ENCODE assay signal across 1 cellular context in genomic region chr3:177824190-177824786, GRCh38.
TF ChIP-seq lines count a peak whose summit lies in the region.

No MANE protein-coding gene starts in this region.

TF ChIP-seq in H1, 55 proteins besides CTCF, POLR2A, EP300 and RAD21 (continued from another document):
- TF ChIP-seq CHD7 (IDR thresholded peaks at IDR 0.05; ENCODE audit: insufficient replicate concordance, low read length) (no peak), USF2 (IDR thresholded peaks at IDR 0.05; ENCODE audit: low read length) (no peak), E2F6 (IDR thresholded peaks at IDR 0.05) (no peak), SP1 (IDR thresholded peaks at IDR 0.05; ENCODE audit: low read depth, low read length) (no peak), SIRT6 (IDR thresholded peaks at IDR 0.05; ENCODE audit: low read length) (no peak), ZNF274 (IDR thresholded peaks at IDR 0.05; ENCODE audit: borderline replicate concordance, extremely low read depth, low read length) (no peak), SP4 (IDR thresholded peaks at IDR 0.05; ENCODE audit: low read length) (no peak), NRF1 (IDR thresholded peaks at IDR 0.05; ENCODE audit: low read depth, low read length) (no peak), GABPA (IDR thresholded peaks at IDR 0.05; ENCODE audit: borderline replicate concordance, insufficient read depth, low read length) (no peak), TCF12 (IDR thresholded peaks at IDR 0.05; ENCODE audit: low read depth, low read length) (no peak), JUN (IDR thresholded peaks at IDR 0.05; ENCODE audit: low read depth, low read length) (no peak), TEAD4 (IDR thresholded peaks at IDR 0.05; ENCODE audit: low read depth, low read length) (no peak)
